18 cellular contexts compared by ENCODE assay signal in genomic region chr2:169818241-169818640, GRCh38.
"Had no signal": no experiment of that assay in that cellular context is flagged by ENCODE, and none has a peak within 500 bp of the region (broad histone marks: within the 10 kb centered on the region; RNA-seq: fewer than 3 reads in every experiment).

No MANE protein-coding gene starts in this region.

- H3K27ac ChIP-seq: spleen, tibial nerve, vagina had no signal

- FAIRE-seq: astrocyte had no signal

- ATAC-seq: activated T-cell treated with anti-CD3 and anti-CD28 coated beads, Interleukin-2, amount 50 U/mL, for 72 hours; left colon; naive thymus-derived CD4-positive, alpha-beta T cell; right cardiac atrium; stimulated activated memory B cell treated with anti-CD40 and anti-IgM and Interleukin-4, amounts not matched to agents 10 μg/mL and 1 μg/mL and 100 μg/mL, for 72 hours had no signal

- H3K4me3 ChIP-seq: coronary artery, lung, spleen, tibial nerve, vagina had no signal

- H3K9me3 ChIP-seq: vagina had no signal

- DNase-seq: activated CD4-positive, alpha-beta memory T cell treated with anti-CD3 and anti-CD28 coated beads, Interleukin-2, amount 10 ng/mL, durations not matched to agents 7 days and 5 days; activated naive CD4-positive, alpha-beta T cell; activated T-cell treated with anti-CD3 and anti-CD28 coated beads, Interleukin-2, amount 50 U/mL, for 72 hours; caudate nucleus; effector CD4-positive, alpha-beta T cell; hypothalamus; left colon; naive thymus-derived CD4-positive, alpha-beta T cell; posterior cingulate gyrus; right cardiac atrium; spleen; stimulated activated CD4-positive, alpha-beta T cell treated with anti-CD3 and anti-CD28 coated beads, Interleukin-1b, Interleukin-23, amount 100 ng/mL, for 48 hours had no signal

- H3K27me3 ChIP-seq: spleen, tibial nerve, vagina had no signal
